16 cellular contexts compared by ENCODE assay signal in the genomic region with DNA sequence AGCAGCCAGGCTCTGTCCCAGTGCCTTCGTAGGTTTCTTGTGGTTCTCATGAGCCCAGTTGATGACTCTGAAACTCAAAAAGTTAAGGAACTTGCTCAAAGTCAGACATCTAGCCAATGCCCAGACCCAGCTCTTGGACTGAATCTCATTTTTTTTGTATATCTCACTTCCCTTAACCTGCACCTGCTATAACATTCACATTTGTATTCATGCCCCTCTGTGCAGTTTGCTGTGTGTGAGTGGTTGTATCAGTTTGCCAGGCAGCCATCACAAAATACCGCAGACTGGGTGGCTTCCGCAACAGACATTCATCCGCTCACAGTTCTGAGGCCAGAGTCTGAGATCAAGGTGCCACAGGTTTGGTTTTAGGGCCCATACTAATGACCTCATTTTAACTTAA. TPM values are rescaled to one million over a fixed set of nuclear protein-coding genes. Genes with fewer than 3 reads are reported as not detected.
DNase-seq lines count a peak whose midpoint lies in the region; ATAC-seq lines count a peak whose summit lies in the region.
"Had no signal": no experiment of that assay in that cellular context is flagged by ENCODE, and none has a peak within 500 bp of the region (broad histone marks: within the 10 kb centered on the region; RNA-seq: fewer than 3 reads in every experiment).

No MANE protein-coding gene starts in this region.

- DNase-seq in memory B cell (ENCODE audit: low spot score in 2 of 2), result peak; percentile 16 to 62
- no peak for DNase-seq in cardiac septum (ENCODE audit: low spot score)
- no peak for DNase-seq in substantia nigra (lab: John Stamatoyannopoulos, UW)
- no peak for DNase-seq in NCI-H1417 (lab: John Stamatoyannopoulos, UW)
- DNase-seq in nucleus accumbens (lab: John Stamatoyannopoulos, UW), result no peak
- DNase-seq: activated naive CD4-positive, alpha-beta T cell treated with anti-CD3 and anti-CD28 coated beads, Interleukin-2, amount 10 ng/mL, durations not matched to agents 7 days and 5 days; caudate nucleus; mesenchymal stem cell; NCI-H2081 treated with DMSO at 0.1 percent for 48 hours; stimulated activated naive CD4-positive, alpha-beta T cell treated with Interleukin-2 at 50 U/mL for 16 hours; T-helper 2 cell had no signal

- H3K9me3 Mint-ChIP-seq in memory B cell, result peaks cover 5% of the 10 kb centered on the region

- H3K27ac Mint-ChIP-seq in memory B cell, result peak overlapping the region; percentile 87
- H3K27ac Mint-ChIP-seq: activated naive CD4-positive, alpha-beta T cell treated with anti-CD3 and anti-CD28 coated beads, Interleukin-2, amount 10 ng/mL, durations not matched to agents 7 days and 5 days had no signal

- H3K27ac ChIP-seq in substantia nigra (ENCODE audit: low read depth, low read length, poor library complexity, severe bottlenecking), result no peak overlapping the region
- H3K27ac ChIP-seq: epithelial cell of prostate had no signal

- ATAC-seq in GM18873 (IDR thresholded peaks at IDR 0.05; ENCODE audit: low FRiP score, unreplicated experiment) (peak; percentile 49), GM21576 (IDR thresholded peaks at IDR 0.05; ENCODE audit: unreplicated experiment) (peak; percentile 58), HG03097 (IDR thresholded peaks at IDR 0.05; ENCODE audit: low FRiP score, unreplicated experiment) (peak; percentile 40), memory B cell (ENCODE audit: low read depth) (peak; percentile 84)
- ATAC-seq: HCT116 had no signal

- H3K4me1 Mint-ChIP-seq in memory B cell, result peaks cover 23% of the 10 kb centered on the region

- H3K27me3 Mint-ChIP-seq in memory B cell, result peaks cover 1% of the 10 kb centered on the region
- H3K27me3 Mint-ChIP-seq: activated naive CD4-positive, alpha-beta T cell treated with anti-CD3 and anti-CD28 coated beads, Interleukin-2, amount 10 ng/mL, durations not matched to agents 7 days and 5 days had no signal

- no peak overlapping the region for H3K4me3 Mint-ChIP-seq in memory B cell
- H3K4me3 Mint-ChIP-seq: activated naive CD4-positive, alpha-beta T cell treated with anti-CD3 and anti-CD28 coated beads, Interleukin-2, amount 10 ng/mL, durations not matched to agents 7 days and 5 days had no signal

- no peaks in the 10 kb centered on the region for H3K36me3 Mint-ChIP-seq in memory B cell
- H3K36me3 Mint-ChIP-seq: activated naive CD4-positive, alpha-beta T cell treated with anti-CD3 and anti-CD28 coated beads, Interleukin-2, amount 10 ng/mL, durations not matched to agents 7 days and 5 days had no signal

- intact Hi-C loops in cardiac septum (cut with DNase I), result no loop called here

RNA-seq across cellular contexts. Expression of gene IPCEF1, which starts 49.9 kb away (rescaled TPM):
- 5.0 TPM for total RNA-seq in cardiac septum

Comparison
In these comparisons a context has a peak if more than half of its experiments do, and no peak if none do; other contexts are left out.
1. DNase-seq: peak in memory B cell (2 of 2); none in cardiac septum (single experiment), substantia nigra (0 of 49), NCI-H1417 (0 of 3) and nucleus accumbens (0 of 56).
2. Peak in every context shown above with its lines, with median percentiles within 50 percentile points of each other: ATAC-seq.